In the genomic region with DNA sequence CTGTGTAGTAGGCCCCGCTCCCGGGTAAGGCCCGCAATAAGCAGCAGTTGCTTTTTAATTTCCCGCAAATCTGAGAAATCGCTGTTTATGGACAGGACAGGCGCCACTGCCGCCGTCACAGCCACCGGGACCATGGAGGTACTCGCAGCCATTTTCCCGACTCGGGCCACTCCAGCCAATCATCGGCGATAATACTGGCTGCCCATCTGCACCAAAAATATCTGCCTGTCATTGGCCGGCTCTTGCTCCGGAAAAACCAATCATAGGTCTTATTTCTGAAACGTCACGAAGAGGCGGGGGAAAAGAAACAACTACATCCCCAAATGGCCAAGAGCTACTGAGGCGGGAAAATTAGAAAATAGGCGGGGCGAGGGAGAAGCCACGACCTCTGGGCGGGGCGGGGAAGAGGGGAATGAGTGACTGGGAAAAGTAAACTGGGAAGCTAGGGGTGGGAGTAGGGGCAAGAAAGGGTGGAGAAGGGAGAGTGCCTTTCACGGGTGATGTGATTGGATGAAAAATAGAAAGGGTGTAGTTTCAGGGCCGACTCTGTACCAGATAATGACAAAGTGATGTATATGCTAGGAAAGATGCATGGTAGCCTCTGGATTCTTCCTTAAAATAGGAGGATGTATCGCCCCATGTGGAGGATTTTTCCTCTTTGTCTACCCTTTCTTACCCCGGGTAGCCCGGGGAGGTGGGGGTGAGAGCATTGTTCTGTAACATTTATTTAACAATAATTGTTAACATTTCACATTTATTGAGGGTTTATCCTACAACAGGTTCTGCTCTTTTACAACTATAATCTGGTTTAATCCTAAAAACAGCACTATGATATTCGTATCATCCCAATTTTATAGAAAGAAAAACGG, we compare ENCODE assay signal across 8 cellular contexts.
DNase-seq lines count a peak whose midpoint lies in the region; ATAC-seq and TF ChIP-seq lines count a peak whose summit lies in the region.

A gene with protein sequence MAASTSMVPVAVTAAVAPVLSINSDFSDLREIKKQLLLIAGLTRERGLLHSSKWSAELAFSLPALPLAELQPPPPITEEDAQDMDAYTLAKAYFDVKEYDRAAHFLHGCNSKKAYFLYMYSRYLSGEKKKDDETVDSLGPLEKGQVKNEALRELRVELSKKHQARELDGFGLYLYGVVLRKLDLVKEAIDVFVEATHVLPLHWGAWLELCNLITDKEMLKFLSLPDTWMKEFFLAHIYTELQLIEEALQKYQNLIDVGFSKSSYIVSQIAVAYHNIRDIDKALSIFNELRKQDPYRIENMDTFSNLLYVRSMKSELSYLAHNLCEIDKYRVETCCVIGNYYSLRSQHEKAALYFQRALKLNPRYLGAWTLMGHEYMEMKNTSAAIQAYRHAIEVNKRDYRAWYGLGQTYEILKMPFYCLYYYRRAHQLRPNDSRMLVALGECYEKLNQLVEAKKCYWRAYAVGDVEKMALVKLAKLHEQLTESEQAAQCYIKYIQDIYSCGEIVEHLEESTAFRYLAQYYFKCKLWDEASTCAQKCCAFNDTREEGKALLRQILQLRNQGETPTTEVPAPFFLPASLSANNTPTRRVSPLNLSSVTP (minus strand): TSS at position 163 of the 869 bp plus-strand sequence. CDS start 11 bp downstream, at position 152.

- H3K27me3 ChIP-seq in HAP-1 (ENCODE audit: low read depth): no peaks in the 10 kb centered on the region
- no peaks in the 10 kb centered on the region for H3K27me3 ChIP-seq in MM.1S (replicated peaks; ENCODE audit: insufficient read depth, low read length)

- peaks cover 27% of the 10 kb centered on the region for H3K4me1 Mint-ChIP-seq in nephron progenitor cell
- H3K4me1 Mint-ChIP-seq in stimulated activated naive CD8-positive, alpha-beta T cell treated with anti-CD3 and anti-CD28 coated beads, Interleukin-15, amount 100 ng/mL, for 72 hours: peaks cover 29% of the 10 kb centered on the region

- H3K9me3 ChIP-seq in ES-I3 (ENCODE audit: control insufficient read depth, insufficient read depth, low read length) (no peaks in the 10 kb centered on the region), HAP-1 (no peaks in the 10 kb centered on the region), MM.1S (replicated peaks; ENCODE audit: insufficient read depth, low read length) (no peaks in the 10 kb centered on the region)

- TF ChIP-seq CTCF in MM.1S (IDR thresholded peaks at IDR 0.05; ENCODE audit: low read length) (no peak), nephron progenitor cell (IDR thresholded peaks at IDR 0.05) (no peak)

- H3K79me2 ChIP-seq in MM.1S (ENCODE audit: low read length): peaks cover 45% of the 10 kb centered on the region

- no peaks in the 10 kb centered on the region for H4K20me1 ChIP-seq in MM.1S (ENCODE audit: insufficient read depth, low read length)

- peak within 1 kb of the TSS; percentile 99 for H3K27ac Mint-ChIP-seq in nephron progenitor cell
- peak within 1 kb of the TSS; percentile 98 to 100 for H3K27ac Mint-ChIP-seq in stimulated activated naive CD8-positive, alpha-beta T cell treated with anti-CD3 and anti-CD28 coated beads, Interleukin-15, amount 100 ng/mL, for 72 hours

- H3K4me3 ChIP-seq in HAP-1 (peak within 1 kb of the TSS; percentile 92), MM.1S (ENCODE audit: low read length) (peak within 1 kb of the TSS; percentile 92)

- H3K27ac ChIP-seq in MM.1S (ENCODE audit: low read length): peak within 1 kb of the TSS; percentile 40; the same call in 1 of the 2 replicates

- H2AFZ ChIP-seq in MM.1S (ENCODE audit: low read length): peak within 1 kb of the TSS; percentile 94

- H3K4me3 Mint-ChIP-seq in nephron progenitor cell: peak within 1 kb of the TSS; percentile 100
- H3K4me3 Mint-ChIP-seq in stimulated activated naive CD8-positive, alpha-beta T cell treated with anti-CD3 and anti-CD28 coated beads, Interleukin-15, amount 100 ng/mL, for 72 hours: peak within 1 kb of the TSS; percentile 96 to 99

- H3K4me2 ChIP-seq in MM.1S (ENCODE audit: low read depth, low read length): peak within 1 kb of the TSS; percentile 93

- H3K9me3 Mint-ChIP-seq in nephron progenitor cell: no peaks in the 10 kb centered on the region
- H3K9me3 Mint-ChIP-seq in stimulated activated naive CD8-positive, alpha-beta T cell treated with anti-CD3 and anti-CD28 coated beads, Interleukin-15, amount 100 ng/mL, for 72 hours: no peaks in the 10 kb centered on the region

- H3F3A ChIP-seq in MM.1S (ENCODE audit: insufficient read depth, low read length): no peaks in the 10 kb centered on the region

- peaks cover 22% of the 10 kb centered on the region for H3K27me3 Mint-ChIP-seq in nephron progenitor cell (ENCODE audit: low read depth, poor library complexity)
- H3K27me3 Mint-ChIP-seq in stimulated activated naive CD8-positive, alpha-beta T cell treated with anti-CD3 and anti-CD28 coated beads, Interleukin-15, amount 100 ng/mL, for 72 hours: no peaks in the 10 kb centered on the region

- peaks cover 8% of the 10 kb centered on the region for H3K36me3 Mint-ChIP-seq in nephron progenitor cell (ENCODE audit: low read depth)

- peak; percentile 97 to 99 for DNase-seq in HAP-1 (ENCODE audit: low spot score in 2 of 2)
- peak; percentile 98 for DNase-seq in MM.1S
- DNase-seq in SIG-M5 (lab: John Stamatoyannopoulos, UW): peak; percentile 84
- DNase-seq in activated gamma-delta T cell (lab: John Stamatoyannopoulos, UW): peak; percentile 39
- DNase-seq in fibroblast of the conjunctiva (ENCODE audit: low read depth): peak; percentile 95
- DNase-seq in nephron progenitor cell: peak; percentile 91
- peak; percentile 86 to 92 for DNase-seq in stimulated activated naive CD8-positive, alpha-beta T cell treated with anti-CD3 and anti-CD28 coated beads, Interleukin-15, amount 100 ng/mL, for 72 hours

- peak; percentile 99 for ATAC-seq in stimulated activated naive CD8-positive, alpha-beta T cell treated with anti-CD3 and anti-CD28 coated beads, Interleukin-15, amount 100 ng/mL, for 72 hours

- H3K4me1 ChIP-seq in ES-I3 (ENCODE audit: insufficient read depth, low read length) (no peaks in the 10 kb centered on the region), HAP-1 (peaks cover 11% of the 10 kb centered on the region), MM.1S (ENCODE audit: low read length) (peaks cover 4% of the 10 kb centered on the region; the same call in 1 of the 2 replicates)

- H3K36me3 ChIP-seq in ES-I3 (ENCODE audit: insufficient read depth, low read length) (no peaks in the 10 kb centered on the region), HAP-1 (replicated peaks) (peaks cover 6% of the 10 kb centered on the region), MM.1S (replicated peaks; ENCODE audit: insufficient read depth, low read length) (0 out of 2 replicates have a peak, but pooled peaks cover 3% of the 10 kb centered on the region)

- peak within 1 kb of the TSS; percentile 90 for H3K9ac ChIP-seq in ES-I3 (ENCODE audit: low read depth, low read length)
- peak within 1 kb of the TSS; percentile 85 for H3K9ac ChIP-seq in MM.1S (ENCODE audit: low read length)

- H3K9me2 ChIP-seq in MM.1S (replicated peaks; ENCODE audit: insufficient read depth, low read length): no peaks in the 10 kb centered on the region

- in situ Hi-C loops in HAP-1 (cut with MboI; ENCODE audit: low sequenced_read_pairs): no loop called here

Comparison
In these comparisons a context has a peak if more than half of its experiments do, and no peak if none do; other contexts are left out.
1. Peak in every context shown above with its lines: DNase-seq, ATAC-seq, H3K4me3 ChIP-seq and H3K27ac ChIP-seq.
2. DNase-seq: peak in every context shown above with its lines; median percentile 98 in HAP-1; 98 in MM.1S; 95 in fibroblast of the conjunctiva; 91 in nephron progenitor cell; 89 in stimulated activated naive CD8-positive, alpha-beta T cell treated with anti-CD3 and anti-CD28 coated beads, Interleukin-15, amount 100 ng/mL, for 72 hours; 84 in SIG-M5; 39 in activated gamma-delta T cell.